8 cellular contexts compared by ENCODE assay signal in genomic region chr2:33476793-33477190, GRCh38. TPM values are rescaled to one million over a fixed set of nuclear protein-coding genes. Genes with fewer than 3 reads are reported as not detected.
A peak's percentile ranks its signal among the peaks of the same experiment; 100 is the strongest.
DNase-seq lines count a peak whose midpoint lies in the region; ATAC-seq and TF ChIP-seq lines count a peak whose summit lies in the region.

No MANE protein-coding gene starts in this region.

- H3K9me3 ChIP-seq in ascending aorta (no peaks in the 10 kb centered on the region), liver (ENCODE audit: control insufficient read depth in 4 of 4, low read length in 3 of 4) (no peaks in the 10 kb centered on the region), thymus (ENCODE audit: control insufficient read depth) (no peaks in the 10 kb centered on the region)

- H3K4me1 ChIP-seq in ascending aorta = peaks cover 0 to 5% of the 10 kb centered on the region in 2 donors
- H3K4me1 ChIP-seq in liver (ENCODE audit: control insufficient read depth in 4 of 4, insufficient read depth in 4 of 4, low read length in 3 of 4) = peaks cover 0 to 15% (median 4%) of the 10 kb centered on the region in 4 donors
- peaks cover 5% of the 10 kb centered on the region for H3K4me1 ChIP-seq in thymus (ENCODE audit: control insufficient read depth, insufficient read depth, low read length)

- no peak for TF ChIP-seq POLR2A in GM18505 (IDR thresholded peaks at IDR 0.05; ENCODE audit: borderline replicate concordance, extremely low read depth, insufficient read depth, insufficient read length)

- intact Hi-C loops in ascending aorta (cut with DNase I) = loop anchor here (5.0 kb wide), 1 partner anchor 46 kb away; no protein-coding TSS in a partner anchor

- TF ChIP-seq CTCF in ascending aorta (IDR thresholded peaks at IDR 0.05) (no peak), liver (IDR thresholded peaks at IDR 0.05; ENCODE audit: low read depth, low read length, missing input control) (no peak)

- no peaks in the 10 kb centered on the region for H3K27me3 Mint-ChIP-seq in activated CD4-positive, alpha-beta T cell treated with anti-CD3 and anti-CD28 coated beads, Interleukin-2, amount 10 ng/mL, durations not matched to agents 7 days and 5 days

- peak overlapping the region; percentile 72 to 99 for H3K9ac ChIP-seq in liver (ENCODE audit: low read depth in 1 of 2, low read length in 2 of 2)

- no peaks in the 10 kb centered on the region for H3K9me3 Mint-ChIP-seq in activated CD4-positive, alpha-beta T cell treated with anti-CD3 and anti-CD28 coated beads, Interleukin-2, amount 10 ng/mL, durations not matched to agents 7 days and 5 days

- 14% methylated on average over 4 of the region's 4 CpGs for WGBS in liver
- WGBS in thymus = 3% methylated on average over 4 of the region's 4 CpGs

- POLR2A ChIA-PET in activated CD4-positive, alpha-beta T cell treated with anti-CD3 and anti-CD28 coated beads, Interleukin-2, amount 10 ng/mL, durations not matched to agents 7 days and 5 days (lab: Charles Lee) = interaction anchor here (1.6 kb wide), 2 partner anchors 20 to 122 kb away, joined by 3 to 4 read pairs; no protein-coding TSS in a partner anchor

- DNase-seq in activated CD4-positive, alpha-beta T cell treated with anti-CD3 and anti-CD28 coated beads, Interleukin-2, amount 10 ng/mL, durations not matched to agents 7 days and 5 days = no peak
- DNase-seq in activated CD4-positive, alpha-beta T cell treated with anti-CD3 and anti-CD28 coated beads for 4 hours = no peak
- DNase-seq in ascending aorta (ENCODE audit: low spot score in 2 of 2) (no peak), NCI-H446 (lab: John Stamatoyannopoulos, UW) (no peak)

- H3K27ac Mint-ChIP-seq in activated CD4-positive, alpha-beta T cell treated with anti-CD3 and anti-CD28 coated beads, Interleukin-2, amount 10 ng/mL, durations not matched to agents 7 days and 5 days = peak overlapping the region; percentile 100

- no peak for ATAC-seq in GM18505 (IDR thresholded peaks at IDR 0.05; ENCODE audit: unreplicated experiment)
- no peak for ATAC-seq in HG02642 (IDR thresholded peaks at IDR 0.05; ENCODE audit: poor library complexity, unreplicated experiment)

- peaks cover 44% of the 10 kb centered on the region for H3K4me1 Mint-ChIP-seq in activated CD4-positive, alpha-beta T cell treated with anti-CD3 and anti-CD28 coated beads, Interleukin-2, amount 10 ng/mL, durations not matched to agents 7 days and 5 days

- H3K27me3 ChIP-seq in ascending aorta (no peaks in the 10 kb centered on the region), liver (ENCODE audit: control insufficient read depth in 4 of 4, insufficient read depth in 4 of 4, low read length in 3 of 4) (no peaks in the 10 kb centered on the region), thymus (ENCODE audit: control insufficient read depth, insufficient read depth) (no peaks in the 10 kb centered on the region)

- H3K36me3 ChIP-seq in ascending aorta (no peaks in the 10 kb centered on the region), liver (ENCODE audit: control insufficient read depth in 4 of 4, insufficient read depth in 3 of 4, low read depth in 1 of 4, low read length in 3 of 4) (no peaks in the 10 kb centered on the region), thymus (ENCODE audit: control insufficient read depth, insufficient read depth) (no peaks in the 10 kb centered on the region)

- H3K4me3 ChIP-seq in ascending aorta (peak overlapping the region; percentile 56 to 71), liver (ENCODE audit: low read depth in 1 of 3, low read length in 3 of 3) (peak overlapping the region; percentile 55 to 91 (median 84)), thymus (ENCODE audit: low read length) (peak overlapping the region; percentile 58)

- H3K36me3 Mint-ChIP-seq in activated CD4-positive, alpha-beta T cell treated with anti-CD3 and anti-CD28 coated beads, Interleukin-2, amount 10 ng/mL, durations not matched to agents 7 days and 5 days (ENCODE audit: low read depth) = peaks cover 9% of the 10 kb centered on the region

- H3K4me3 Mint-ChIP-seq in activated CD4-positive, alpha-beta T cell treated with anti-CD3 and anti-CD28 coated beads, Interleukin-2, amount 10 ng/mL, durations not matched to agents 7 days and 5 days = peak overlapping the region; percentile 98

- TF ChIP-seq RAD21 in liver (IDR thresholded peaks at IDR 0.05) = no peak

- CTCF ChIA-PET in activated CD4-positive, alpha-beta T cell treated with anti-CD3 and anti-CD28 coated beads, Interleukin-2, amount 10 ng/mL, durations not matched to agents 7 days and 5 days (lab: Charles Lee) = interaction anchor here (0.6 to 1.7 kb wide), 7 partner anchors 11 to 123 kb away, joined by 3 to 14 read pairs (median 4); partner anchors contain the start of gene FAM98A

- peak overlapping the region; percentile 79 for H3K27ac ChIP-seq in ascending aorta
- H3K27ac ChIP-seq in liver (ENCODE audit: low read depth in 1 of 2, low read length in 2 of 2) = peak overlapping the region; percentile 93 to 98
- H3K27ac ChIP-seq in thymus (ENCODE audit: low read depth) = peak overlapping the region; percentile 97

TF ChIP-seq in liver, 16 proteins besides CTCF, POLR2A, EP300 and RAD21:
- TF ChIP-seq RXRA (IDR thresholded peaks at IDR 0.05) (no peak), MAX (IDR thresholded peaks at IDR 0.05) (peak; percentile 4), TAF1 (conservative IDR thresholded peaks at IDR 0.05) (no peak), EGR1 (IDR thresholded peaks at IDR 0.05; ENCODE audit: low read depth in 2 of 2) (no peak), FOXA2 (IDR thresholded peaks at IDR 0.05) (no peak)

RNA-seq across cellular contexts. Expression of gene RASGRP3, which starts 0.3 kb away (rescaled TPM):
- 10 to 100 TPM; 11.8 to 13.7 TPM for total RNA-seq in activated CD4-positive, alpha-beta T cell treated with anti-CD3 and anti-CD28 coated beads, Interleukin-2, amount 10 ng/mL, durations not matched to agents 7 days and 5 days
- 1.6 TPM for total RNA-seq in ascending aorta
- total RNA-seq in liver = 1 to 10 TPM; 8.7 to 9.9 TPM
- 1 to 10 TPM; 1.8 to 5.3 TPM for polyA plus RNA-seq in liver
- 8.2 TPM for polyA plus RNA-seq in thymus
